Comparison of ENCODE assay signal across 8 cellular contexts in the genomic region with DNA sequence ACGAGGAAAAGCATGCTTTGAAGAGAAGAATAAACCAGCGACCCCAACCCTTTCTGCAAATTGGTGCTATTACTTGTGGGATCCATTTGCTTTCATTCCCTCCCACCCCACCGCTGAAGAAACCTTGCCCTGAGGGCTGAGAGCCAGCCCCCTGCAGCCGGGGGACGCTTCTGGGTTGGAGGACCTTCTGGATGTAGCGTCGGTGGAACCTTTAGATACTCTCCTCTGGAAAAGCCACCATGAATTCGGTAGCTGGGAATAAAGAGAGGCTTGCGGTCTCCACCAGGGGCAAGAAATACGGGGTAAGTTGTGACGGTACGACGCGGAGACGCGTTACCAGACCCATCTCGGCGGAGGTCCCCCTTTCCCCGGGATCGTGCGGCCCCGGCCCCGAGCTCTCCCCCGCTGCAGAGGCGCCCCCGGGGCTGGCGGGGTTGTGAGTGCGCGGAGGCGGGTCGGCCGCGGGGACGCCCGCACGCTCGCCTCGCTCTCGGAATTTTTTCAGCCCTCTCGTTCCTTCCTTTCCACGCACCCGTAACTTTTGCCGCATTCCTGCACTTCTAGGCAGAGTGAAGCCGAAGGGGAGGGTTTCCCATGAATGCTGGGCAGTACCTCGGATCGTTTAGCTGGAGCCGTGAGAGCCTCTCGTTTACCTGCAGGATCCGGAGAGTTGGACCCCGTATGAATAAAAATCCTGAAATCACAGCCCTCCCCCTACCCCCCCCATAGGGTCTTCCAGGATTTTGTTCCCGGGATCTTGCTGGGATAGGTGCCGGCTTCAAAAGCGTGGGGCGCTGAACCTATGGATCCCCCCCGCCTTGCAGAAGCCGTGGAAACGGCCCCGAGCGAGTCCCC. TPM values are rescaled to one million over a fixed set of nuclear protein-coding genes. Genes with fewer than 3 reads are reported as not detected.
DNase-seq lines count a peak whose midpoint lies in the region; ATAC-seq and TF ChIP-seq lines count a peak whose summit lies in the region.

No MANE protein-coding gene starts in this region.

- no peak for ATAC-seq in T-helper 17 cell
- ATAC-seq in HG02588 (IDR thresholded peaks at IDR 0.05; ENCODE audit: unreplicated experiment) = no peak
- ATAC-seq in GM21390 (IDR thresholded peaks at IDR 0.05; ENCODE audit: unreplicated experiment) = no peak

- peaks cover 1% of the 10 kb centered on the region for H3K9me3 Mint-ChIP-seq in nephron progenitor cell

- H3K4me3 ChIP-seq in esophagus muscularis mucosa = peak overlapping the region; percentile 62 to 71 (median 66)

- no peak overlapping the region for H3K27ac ChIP-seq in esophagus muscularis mucosa (replicated peaks in 1 of 4)

- DNase-seq in Caki2 (ENCODE audit: low read depth) (peak; percentile 32), HK-2 (ENCODE audit: unreplicated experiment) (peak; percentile 62), T-helper 17 cell (no peak), esophagus muscularis mucosa (ENCODE audit: extremely low spot score) (no peak), nephron progenitor cell (peak; percentile 65)
- no peak for DNase-seq in activated effector memory CD4-positive, alpha-beta T cell treated with Interleukin-2 at 50 U/mL for 16 hours

- peak overlapping the region; percentile 85 for H3K4me3 Mint-ChIP-seq in T-helper 17 cell
- peak overlapping the region; percentile 96 for H3K4me3 Mint-ChIP-seq in nephron progenitor cell

- H3K27me3 ChIP-seq in esophagus muscularis mucosa = peaks cover 0 to 52% (median 12%) of the 10 kb centered on the region in 4 donors

- intact Hi-C loops in esophagus muscularis mucosa (cut with DNase I) = loop anchor here (10.0 kb wide), 3 partner anchors 959 to 1549 kb away; no protein-coding TSS in a partner anchor

- no peak overlapping the region for H3K27ac Mint-ChIP-seq in T-helper 17 cell
- H3K27ac Mint-ChIP-seq in nephron progenitor cell = peak overlapping the region; percentile 97

- in situ Hi-C loops in Caki2 (cut with HindIII; ENCODE audit: low pct_unique_long_range_greater_than_20kb, low sequenced_read_pairs) = no loop called here

- no peak for TF ChIP-seq POLR2A in esophagus muscularis mucosa (IDR thresholded peaks at IDR 0.05; ENCODE audit: low read depth)

- H3K27me3 Mint-ChIP-seq in T-helper 17 cell = peaks cover 66% of the 10 kb centered on the region
- peaks cover 8% of the 10 kb centered on the region for H3K27me3 Mint-ChIP-seq in nephron progenitor cell (ENCODE audit: low read depth, poor library complexity)

- peaks cover 2% of the 10 kb centered on the region for H3K9me3 ChIP-seq in T-helper 17 cell (ENCODE audit: control insufficient read depth, low read length, poor library complexity, severe bottlenecking)
- H3K9me3 ChIP-seq in esophagus muscularis mucosa = no peaks in the 10 kb centered on the region

- TF ChIP-seq EP300 in esophagus muscularis mucosa (IDR thresholded peaks at IDR 0.05) = no peak

- peaks cover 38 to 43% (median 42%) of the 10 kb centered on the region in 4 donors for H3K4me1 ChIP-seq in esophagus muscularis mucosa

- H3K36me3 Mint-ChIP-seq in T-helper 17 cell (ENCODE audit: low read depth) (peaks cover 4% of the 10 kb centered on the region), nephron progenitor cell (ENCODE audit: low read depth) (peaks cover 17% of the 10 kb centered on the region)

- H3K4me1 Mint-ChIP-seq in T-helper 17 cell (peaks cover 13% of the 10 kb centered on the region), nephron progenitor cell (peaks cover 35% of the 10 kb centered on the region)

- no peaks in the 10 kb centered on the region for H3K36me3 ChIP-seq in esophagus muscularis mucosa

- 0% methylated on average over 23 of the region's 59 CpGs for WGBS in esophagus muscularis mucosa

- no peak for TF ChIP-seq CTCF in esophagus muscularis mucosa (IDR thresholded peaks at IDR 0.05)
- no peak for TF ChIP-seq CTCF in nephron progenitor cell (IDR thresholded peaks at IDR 0.05)

RNA-seq across cellular contexts. Expression of gene KIF26B, which starts 0.6 kb away (rescaled TPM):
- total RNA-seq in Caki2 (2014; rRNA removed; shearing (Covaris generic); ENCODE audit: low replicate concordance) = 0.26 and 1.1 TPM in 2 replicates
- total RNA-seq in T-helper 17 cell (not detected), esophagus muscularis mucosa (1 to 10 TPM in 2 of 4 donors, under 1 TPM in 2; 0.13 to 3.7 (median 1.3) TPM)

Comparison
In these comparisons a context has a peak if more than half of its experiments do, and no peak if none do; other contexts are left out.
1. DNase-seq: peak in Caki2 (single experiment), HK-2 (single experiment) and nephron progenitor cell (single experiment); none in T-helper 17 cell (0 of 3), esophagus muscularis mucosa (single experiment) and activated effector memory CD4-positive, alpha-beta T cell treated with Interleukin-2 at 50 U/mL for 16 hours (single experiment).